ENCODE assay signal across 1 cellular context in genomic region chr19:17234911-17235617, GRCh38.
TF ChIP-seq lines count a peak whose summit lies in the region.

No MANE protein-coding gene starts in this region.

TF ChIP-seq in IMR-90, 13 proteins besides CTCF, POLR2A, EP300 and RAD21:
- TF ChIP-seq BHLHE40 (IDR thresholded peaks at IDR 0.05; ENCODE audit: low read depth, low read length), result no peak
- TF ChIP-seq RCOR1 (IDR thresholded peaks at IDR 0.05; ENCODE audit: insufficient replicate concordance, low read length), result no peak
- TF ChIP-seq, protein P1, sequence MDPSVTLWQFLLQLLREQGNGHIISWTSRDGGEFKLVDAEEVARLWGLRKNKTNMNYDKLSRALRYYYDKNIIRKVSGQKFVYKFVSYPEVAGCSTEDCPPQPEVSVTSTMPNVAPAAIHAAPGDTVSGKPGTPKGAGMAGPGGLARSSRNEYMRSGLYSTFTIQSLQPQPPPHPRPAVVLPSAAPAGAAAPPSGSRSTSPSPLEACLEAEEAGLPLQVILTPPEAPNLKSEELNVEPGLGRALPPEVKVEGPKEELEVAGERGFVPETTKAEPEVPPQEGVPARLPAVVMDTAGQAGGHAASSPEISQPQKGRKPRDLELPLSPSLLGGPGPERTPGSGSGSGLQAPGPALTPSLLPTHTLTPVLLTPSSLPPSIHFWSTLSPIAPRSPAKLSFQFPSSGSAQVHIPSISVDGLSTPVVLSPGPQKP (IDR thresholded peaks at IDR 0.05; ENCODE audit: borderline replicate concordance, low read depth, low read length), result no peak
- no peak for TF ChIP-seq NFE2L2 (IDR thresholded peaks at IDR 0.05; ENCODE audit: low read depth, low read length)
- no peak for TF ChIP-seq MAZ (IDR thresholded peaks at IDR 0.05; ENCODE audit: borderline replicate concordance, low read depth, low read length)
- no peak for TF ChIP-seq SMC3 (IDR thresholded peaks at IDR 0.05; ENCODE audit: low read depth, low read length)
